ENCODE assay signal across 26 cellular contexts in genomic region chr18:59686260-59686659, GRCh38. TPM values are rescaled to one million over a fixed set of nuclear protein-coding genes. Genes with fewer than 3 reads are reported as not detected.
DNase-seq lines count a peak whose midpoint lies in the region; ATAC-seq, FAIRE-seq and TF ChIP-seq lines count a peak whose summit lies in the region.
"Had no signal": no experiment of that assay in that cellular context is flagged by ENCODE, and none has a peak within 500 bp of the region (broad histone marks: within the 10 kb centered on the region; RNA-seq: fewer than 3 reads in every experiment).

No MANE protein-coding gene starts in this region.

- no peak for TF ChIP-seq RAD21 in H1 (IDR thresholded peaks at IDR 0.05 in 1 of 2, conservative IDR thresholded peaks at IDR 0.05 in 1 of 2; ENCODE audit: low read depth in 2 of 2, low read length in 2 of 2)

- no peak for FAIRE-seq in H1 (lab: Jason Lieb, UNC)
- FAIRE-seq: GM18507 had no signal

- TF ChIP-seq CTCF in H1 (IDR thresholded peaks at IDR 0.05; ENCODE audit: control extremely low read depth in 1 of 3, insufficient read depth in 1 of 3, low read depth in 1 of 3, low read length in 3 of 3) (no peak), transverse colon (IDR thresholded peaks at IDR 0.05) (no peak)

- DNase-seq in NCI-H345 (lab: John Stamatoyannopoulos, UW): peak; percentile 13
- DNase-seq in NCI-H345 treated with DMSO at 0.1 percent for 48 hours (lab: John Stamatoyannopoulos, UW; ENCODE audit: unreplicated experiment): no peak
- peak; percentile 87 for DNase-seq in NCI-H2107 treated with DMSO at 0.1 percent for 48 hours (lab: John Stamatoyannopoulos, UW; ENCODE audit: unreplicated experiment)
- DNase-seq in H1 (ENCODE audit: low read depth in 1 of 2, low spot score in 2 of 2): no peak
- no peak for DNase-seq in transverse colon
- DNase-seq in activated T-helper 2 cell treated with anti-CD3 and anti-CD28 coated beads, Interferon-gamma antibody, Interleukin-2, Interleukin-4, amounts not matched to agents 10 μg/mL and 5 μg/mL and 100 μg/mL, durations not matched to agents 14 hours and 24 hours and 36 hours (ENCODE audit: low spot score): no peak
- DNase-seq in stimulated activated CD4-positive, alpha-beta T cell treated with anti-CD3 and anti-CD28 coated beads, Interleukin-12 subunit alpha, Interleukin-12 subunit beta, amount 100 ng/mL, for 4 hours: no peak
- DNase-seq in left lobe of liver (ENCODE audit: low spot score): no peak
- DNase-seq: 8988T; ACHN; BE2C; Calu3; CD8-positive, alpha-beta memory T cell; GM23248; HFFc6; NCI-H1048; NCI-H1694; NCI-H2029 treated with DMSO at 0.1 percent for 48 hours; NCI-H446 treated with DMSO at 0.1 percent for 48 hours; NCI-H526 treated with DMSO at 0.1 percent for 48 hours; PC-3; SJCRH30 had no signal

- 69% methylated on average over 1 of the region's 1 CpG; no CpG with 5 or more reads in 1 of the 2 experiments for WGBS in H1 (ENCODE audit: extremely low coverage in 1 of 2, insufficient coverage in 1 of 2, insufficient read length in 1 of 2, insufficient replicate concordance in 2 of 2, low coverage in 1 of 2, low lambda C conversion rate in 2 of 2, missing lambda C conversion rate in 1 of 2), 2 experiments
- 60 to 85% methylated on average over 1 of the region's 1 CpG for WGBS in transverse colon (ENCODE audit: low coverage in 1 of 2), 2 donors

- no peak overlapping the region for H2BK12ac ChIP-seq in H1 (ENCODE audit: low read depth, low read length)

- no peaks in the 10 kb centered on the region for H3K9me3 ChIP-seq in H1 (ENCODE audit: insufficient read depth in 2 of 2, low read depth in 1 of 2, low read length in 1 of 2)
- no peaks in the 10 kb centered on the region for H3K9me3 ChIP-seq in transverse colon
- H3K9me3 ChIP-seq: BE2C, HAP-1, SJCRH30 had no signal

- H4K5ac ChIP-seq in H1 (ENCODE audit: insufficient read length, low read depth, low read length): no peak overlapping the region

- peaks cover 18% of the 10 kb centered on the region for H3K27me3 Mint-ChIP-seq in activated T-helper 2 cell treated with anti-CD3 and anti-CD28 coated beads, Interferon-gamma antibody, Interleukin-2, Interleukin-4, amounts not matched to agents 10 μg/mL and 5 μg/mL and 100 μg/mL, durations not matched to agents 14 hours and 24 hours and 36 hours (ENCODE audit: low read depth)

- H3K56ac ChIP-seq in H1 (replicated peaks; ENCODE audit: insufficient read length, low read depth, low read length): no peak overlapping the region

- no peak overlapping the region for H3K4me3 Mint-ChIP-seq in activated T-helper 2 cell treated with anti-CD3 and anti-CD28 coated beads, Interferon-gamma antibody, Interleukin-2, Interleukin-4, amounts not matched to agents 10 μg/mL and 5 μg/mL and 100 μg/mL, durations not matched to agents 14 hours and 24 hours and 36 hours (ENCODE audit: low read depth)
- H3K4me3 Mint-ChIP-seq: CD14-positive monocyte; CD8-positive, alpha-beta memory T cell; HFFc6 had no signal

- in situ Hi-C loops in transverse colon (cut with MboI; ENCODE audit: low pct_ligation_motif_present in 1 of 4, low pct_unique_long_range_greater_than_20kb in 1 of 4, low sequenced_read_pairs in 3 of 4): no loop called here

- H3K4me1 ChIP-seq in H1 (replicated peaks in 1 of 4; ENCODE audit: control insufficient read depth in 3 of 4, insufficient read depth in 4 of 4, low read length in 3 of 4) (peaks cover 2 to 31% (median 19%) of the 10 kb centered on the region in 4 experiments; a peak in 6 of 7 replicates), transverse colon (peaks cover 0 to 8% (median 2%) of the 10 kb centered on the region in 4 donors)
- H3K4me1 ChIP-seq: BE2C, HAP-1, SJCRH30 had no signal

- H3K4me1 Mint-ChIP-seq in activated T-helper 2 cell treated with anti-CD3 and anti-CD28 coated beads, Interferon-gamma antibody, Interleukin-2, Interleukin-4, amounts not matched to agents 10 μg/mL and 5 μg/mL and 100 μg/mL, durations not matched to agents 14 hours and 24 hours and 36 hours (ENCODE audit: low read depth): no peaks in the 10 kb centered on the region
- H3K4me1 Mint-ChIP-seq: CD14-positive monocyte; CD8-positive, alpha-beta memory T cell had no signal

- H3K9me3 Mint-ChIP-seq in activated T-helper 2 cell treated with anti-CD3 and anti-CD28 coated beads, Interferon-gamma antibody, Interleukin-2, Interleukin-4, amounts not matched to agents 10 μg/mL and 5 μg/mL and 100 μg/mL, durations not matched to agents 14 hours and 24 hours and 36 hours: no peaks in the 10 kb centered on the region
- H3K9me3 Mint-ChIP-seq: HFFc6 had no signal

- H3K4ac ChIP-seq in H1 (replicated peaks; ENCODE audit: insufficient read length, low read depth, low read length): no peak overlapping the region

- H3K79me2 ChIP-seq in H1 (ENCODE audit: control insufficient read depth in 1 of 2, insufficient read depth in 2 of 2, low read length in 2 of 2): no peaks in the 10 kb centered on the region

- H2AK5ac ChIP-seq in H1 (ENCODE audit: low read depth, low read length): peak overlapping the region; percentile 28; the same call in 1 of the 2 replicates

- CTCF ChIA-PET in H1 (lab: Charles Lee; ENCODE audit: partially characterized antibody): interaction anchor here (1.0 to 10.3 kb wide), 5 partner anchors 11 to 137 kb away, joined by 3 to 78 read pairs (median 3); partner anchors contain the start of gene CCBE1

- no peak overlapping the region for H4K91ac ChIP-seq in H1 (replicated peaks; ENCODE audit: insufficient read length, low read length)

- no peak overlapping the region for H2BK5ac ChIP-seq in H1 (ENCODE audit: low read depth, low read length)

- H3K23me2 ChIP-seq in H1 (ENCODE audit: low read depth, low read length): no peaks in the 10 kb centered on the region

- H3K4me3 ChIP-seq in H1 (ENCODE audit: extremely low read depth in 1 of 4, insufficient read depth in 2 of 4, low read depth in 3 of 4, low read length in 4 of 4) (no peak overlapping the region), transverse colon (no peak overlapping the region)
- H3K4me3 ChIP-seq: GM23248, HAP-1, SJCRH30 had no signal

- no peak overlapping the region for H3K23ac ChIP-seq in H1 (ENCODE audit: insufficient read length)

- no peak overlapping the region for H3K4me2 ChIP-seq in H1 (ENCODE audit: insufficient read depth in 1 of 2, low read depth in 2 of 2, low read length in 2 of 2)

- intact Hi-C loops in transverse colon (cut with DNase I; ENCODE audit: low total_unique reads): no loop called here
- intact Hi-C loops in activated T-helper 2 cell treated with anti-CD3 and anti-CD28 coated beads, Interferon-gamma antibody, Interleukin-2, Interleukin-4, amounts not matched to agents 10 μg/mL and 5 μg/mL and 100 μg/mL, durations not matched to agents 14 hours and 24 hours and 36 hours (cut with micrococcal nuclease): no loop called here

- no peak overlapping the region for H2AFZ ChIP-seq in H1 (ENCODE audit: low read length)
- H2AFZ ChIP-seq: GM23248 had no signal

- no peak overlapping the region for H3K14ac ChIP-seq in H1 (ENCODE audit: insufficient read length)

- H2BK20ac ChIP-seq in H1 (ENCODE audit: low read length): peak overlapping the region; percentile 29; the same call in 1 of the 2 replicates

- no peak overlapping the region for H4K8ac ChIP-seq in H1 (ENCODE audit: extremely low read depth, insufficient read depth, low read length)

- H2BK120ac ChIP-seq in H1 (replicated peaks; ENCODE audit: low read depth, low read length): no peak overlapping the region

- TF ChIP-seq EP300 in H1 (IDR thresholded peaks at IDR 0.05; ENCODE audit: borderline replicate concordance in 1 of 2, low read depth in 2 of 2, low read length in 2 of 2) (no peak), transverse colon (IDR thresholded peaks at IDR 0.05; ENCODE audit: low read depth) (no peak)

- H3K36me3 ChIP-seq in H1 (ENCODE audit: control insufficient read depth in 2 of 4, insufficient read depth in 4 of 4, low read length in 3 of 4) (no peaks in the 10 kb centered on the region), transverse colon (no peaks in the 10 kb centered on the region)
- H3K36me3 ChIP-seq: BE2C, HAP-1, SJCRH30 had no signal

- H3K18ac ChIP-seq in H1 (ENCODE audit: extremely low read depth, low read length): no peak overlapping the region

- H3K27ac ChIP-seq in H1 (ENCODE audit: low read depth, low read length) (no peak overlapping the region), transverse colon (peak overlapping the region; percentile 1 to 83 (median 69))
- H3K27ac ChIP-seq: GM23248, SJCRH30 had no signal

- ATAC-seq in left lobe of liver: no peak
- ATAC-seq: PC-3, SK-N-SH treated with all-trans-retinoic acid at 6 μM for 48 hours had no signal

- H3K36me3 Mint-ChIP-seq in activated T-helper 2 cell treated with anti-CD3 and anti-CD28 coated beads, Interferon-gamma antibody, Interleukin-2, Interleukin-4, amounts not matched to agents 10 μg/mL and 5 μg/mL and 100 μg/mL, durations not matched to agents 14 hours and 24 hours and 36 hours (ENCODE audit: low read depth): no peaks in the 10 kb centered on the region
- H3K36me3 Mint-ChIP-seq: CD14-positive monocyte; CD8-positive, alpha-beta memory T cell had no signal

- no peaks in the 10 kb centered on the region for H4K20me1 ChIP-seq in H1 (replicated peaks in 1 of 2; ENCODE audit: control insufficient read depth in 1 of 2, insufficient read depth in 2 of 2, low read length in 2 of 2)

- TF ChIP-seq POLR2A in H1 (IDR thresholded peaks at IDR 0.05; ENCODE audit: control extremely low read depth in 1 of 2, low read depth in 2 of 2, low read length in 2 of 2) (no peak), transverse colon (IDR thresholded peaks at IDR 0.05) (no peak)

- no peaks in the 10 kb centered on the region; the same call in 1 of the 2 replicates for H3K79me1 ChIP-seq in H1 (ENCODE audit: low read depth, low read length)

- POLR2A ChIA-PET in H1 (lab: Charles Lee; ENCODE audit: partially characterized antibody): no interaction called here

- no peak overlapping the region for H3K27ac Mint-ChIP-seq in activated T-helper 2 cell treated with anti-CD3 and anti-CD28 coated beads, Interferon-gamma antibody, Interleukin-2, Interleukin-4, amounts not matched to agents 10 μg/mL and 5 μg/mL and 100 μg/mL, durations not matched to agents 14 hours and 24 hours and 36 hours
- H3K27ac Mint-ChIP-seq: CD14-positive monocyte; CD8-positive, alpha-beta memory T cell had no signal

- no peak overlapping the region for H3K9ac ChIP-seq in H1 (replicated peaks in 1 of 4; ENCODE audit: extremely low read depth in 1 of 4, low read depth in 3 of 4, low read length in 3 of 4)
- H3K9ac ChIP-seq: GM23248 had no signal

- no peak overlapping the region; the same call in 1 of the 2 replicates for H2BK15ac ChIP-seq in H1 (ENCODE audit: low read length)

- peaks cover 0 to 6% (median 0%) of the 10 kb centered on the region in 4 experiments; a peak in 2 of 7 replicates for H3K27me3 ChIP-seq in H1 (replicated peaks in 1 of 4; ENCODE audit: control insufficient read depth in 3 of 4, extremely low read depth in 1 of 4, insufficient read depth in 3 of 4, low read length in 3 of 4)
- H3K27me3 ChIP-seq in transverse colon: peaks cover 15% of the 10 kb centered on the region
- H3K27me3 ChIP-seq: BE2C, SJCRH30 had no signal

RNA-seq across cellular contexts. Expression of gene CCBE1, which starts 11.0 kb away (rescaled TPM):
- 2.6 and 4.4 TPM in 2 replicates for total RNA-seq in H1 (2021; fragmentation: NEBNext Ultra II Directional; extraction: Animal tissue kit (Norgen Biotek cat#: 25700))
- 2.1 and 5.2 TPM in 2 replicates for polyA plus RNA-seq in H1 (2011; rRNA removed)
- polyA plus RNA-seq in H1 (2011; cell fraction: cytosol; rRNA removed): 4.4 TPM
- polyA plus RNA-seq in H1 (2011; cell fraction: nucleus; rRNA removed): 6.9 TPM
- polyA plus RNA-seq in H1 (2012, experiment 1 of 2): 2.7 to 5.1 TPM (median 4.1 TPM) in 4 replicates
- polyA plus RNA-seq in H1 (2012, experiment 2 of 2): 0.80 TPM
- 4.2 TPM for polyA plus RNA-seq in H1 (2013, experiment 1 of 2)
- 4.2 TPM for polyA plus RNA-seq in H1 (2013, experiment 2 of 2)
- 9.2 and 13.7 TPM in 2 replicates for polyA minus RNA-seq in H1 (2011; rRNA and poly(A)+ RNA removed)
- polyA minus RNA-seq in H1 (2011; cell fraction: cytosol; rRNA and poly(A)+ RNA removed): 1.6 TPM
- polyA minus RNA-seq in H1 (2011; cell fraction: nucleus; rRNA and poly(A)+ RNA removed): 1.7 TPM
- total RNA-seq in transverse colon: 10 to 100 TPM in 2 of 4 donors, 1 to 10 TPM in 2; 6.1 to 43.0 (median 15.7) TPM
- not detected in 2 replicates for total RNA-seq in activated T-helper 2 cell treated with anti-CD3 and anti-CD28 coated beads, Interferon-gamma antibody, Interleukin-2, Interleukin-4, amounts not matched to agents 10 μg/mL and 5 μg/mL and 100 μg/mL, durations not matched to agents 14 hours and 24 hours and 36 hours
- 5.8 TPM for total RNA-seq in left lobe of liver
- total RNA-seq: CD8-positive, alpha-beta memory T cell; SJCRH30 had no signal
- polyA plus RNA-seq: CD14-positive monocyte; CD8-positive, alpha-beta memory T cell had no signal

Comparison
In these comparisons a context has a peak if more than half of its experiments do, and no peak if none do; other contexts are left out.
1. DNase-seq: peak in NCI-H345 (single experiment) and NCI-H2107 treated with DMSO at 0.1 percent for 48 hours (single experiment); none in NCI-H345 treated with DMSO at 0.1 percent for 48 hours (single experiment), H1 (0 of 2), transverse colon (single experiment), activated T-helper 2 cell treated with anti-CD3 and anti-CD28 coated beads, Interferon-gamma antibody, Interleukin-2, Interleukin-4, amounts not matched to agents 10 μg/mL and 5 μg/mL and 100 μg/mL, durations not matched to agents 14 hours and 24 hours and 36 hours (single experiment), stimulated activated CD4-positive, alpha-beta T cell treated with anti-CD3 and anti-CD28 coated beads, Interleukin-12 subunit alpha, Interleukin-12 subunit beta, amount 100 ng/mL, for 4 hours (single experiment) and left lobe of liver (single experiment).